Comparison of ENCODE assay signal across 1 cellular context in genomic region chr1:147242449-147243227, GRCh38.
TF ChIP-seq lines count a peak whose summit lies in the region.

CHD1L (plus strand) TSS chr1:147242684; CDS start chr1:147242704, 20 bp downstream.

TF ChIP-seq in HepG2, 621 proteins besides CTCF, POLR2A, EP300 and RAD21 (continued from another document and continues in another):
- TF ChIP-seq ARHGAP35 (CRISPR knock-in tag; IDR thresholded peaks at IDR 0.05; ENCODE audit: borderline replicate concordance) (peak; percentile 66; the same call in 1 of the 2 replicates), ZNF101 (CRISPR knock-in tag; IDR thresholded peaks at IDR 0.05; ENCODE audit: borderline replicate concordance, low read depth) (no peak), ZC3H13 (CRISPR knock-in tag; IDR thresholded peaks at IDR 0.05) (peak; percentile 83; the same call in 1 of the 2 replicates), CBX2 (IDR thresholded peaks at IDR 0.05; ENCODE audit: low read depth, low read length) (no peak), CBX2 (CRISPR knock-in tag; IDR thresholded peaks at IDR 0.05; ENCODE audit: low read depth) (no peak), AFF4 (CRISPR knock-in tag; IDR thresholded peaks at IDR 0.05) (no peak; the same call in 1 of the 2 replicates), MLX (CRISPR knock-in tag; IDR thresholded peaks at IDR 0.05) (peak; percentile 54; the same call in 1 of the 2 replicates), ZBTB38 (CRISPR knock-in tag; IDR thresholded peaks at IDR 0.05) (peak; percentile 99; the same call in 1 of the 2 replicates), ZNF737 (CRISPR knock-in tag; IDR thresholded peaks at IDR 0.05; ENCODE audit: borderline replicate concordance) (no peak), TEF (CRISPR knock-in tag; IDR thresholded peaks at IDR 0.05) (peak; percentile 17; the same call in 1 of the 2 replicates), USF2 (IDR thresholded peaks at IDR 0.05; ENCODE audit: low read depth, low read length) (no peak), USF2 (CRISPR knock-in tag; IDR thresholded peaks at IDR 0.05; ENCODE audit: borderline replicate concordance) (no peak), DNMT1 (CRISPR knock-in tag; IDR thresholded peaks at IDR 0.05) (no peak), ZNF709 (CRISPR knock-in tag; IDR thresholded peaks at IDR 0.05) (peak; percentile 91), GMEB1 (CRISPR knock-in tag; IDR thresholded peaks at IDR 0.05; ENCODE audit: borderline replicate concordance) (peak; percentile 73; the same call in 1 of the 2 replicates), ZNF629 (CRISPR knock-in tag; conservative IDR thresholded peaks at IDR 0.05) (0 out of 2 replicates have a peak, but pooled peaks have one; percentile 43), KLF6 (CRISPR knock-in tag; IDR thresholded peaks at IDR 0.05) (peak; percentile 72; the same call in 1 of the 2 replicates), IRF9 (CRISPR knock-in tag; IDR thresholded peaks at IDR 0.05; ENCODE audit: borderline replicate concordance) (peak; percentile 66; the same call in 1 of the 2 replicates), SIX1 (CRISPR knock-in tag; IDR thresholded peaks at IDR 0.05; ENCODE audit: borderline replicate concordance) (no peak), ZMAT5 (CRISPR knock-in tag; IDR thresholded peaks at IDR 0.05; ENCODE audit: borderline replicate concordance, low read depth) (no peak), XBP1 (CRISPR knock-in tag; IDR thresholded peaks at IDR 0.05) (0 out of 2 replicates have a peak, but pooled peaks have one; percentile 12), ETV6 (CRISPR knock-in tag; conservative IDR thresholded peaks at IDR 0.05) (no peak; the same call in 1 of the 2 replicates), ARID4A (CRISPR knock-in tag; IDR thresholded peaks at IDR 0.05; ENCODE audit: borderline replicate concordance) (peak; percentile 83), ZNF574 (CRISPR knock-in tag; IDR thresholded peaks at IDR 0.05) (peak; percentile 98), ARID5B (CRISPR knock-in tag; IDR thresholded peaks at IDR 0.05) (peak; percentile 76), ZNF75D (CRISPR knock-in tag; IDR thresholded peaks at IDR 0.05; ENCODE audit: borderline replicate concordance) (no peak), DDIT3 (CRISPR knock-in tag; IDR thresholded peaks at IDR 0.05) (no peak)
